Comparison of ENCODE assay signal across 2 cellular contexts in the genomic region with DNA sequence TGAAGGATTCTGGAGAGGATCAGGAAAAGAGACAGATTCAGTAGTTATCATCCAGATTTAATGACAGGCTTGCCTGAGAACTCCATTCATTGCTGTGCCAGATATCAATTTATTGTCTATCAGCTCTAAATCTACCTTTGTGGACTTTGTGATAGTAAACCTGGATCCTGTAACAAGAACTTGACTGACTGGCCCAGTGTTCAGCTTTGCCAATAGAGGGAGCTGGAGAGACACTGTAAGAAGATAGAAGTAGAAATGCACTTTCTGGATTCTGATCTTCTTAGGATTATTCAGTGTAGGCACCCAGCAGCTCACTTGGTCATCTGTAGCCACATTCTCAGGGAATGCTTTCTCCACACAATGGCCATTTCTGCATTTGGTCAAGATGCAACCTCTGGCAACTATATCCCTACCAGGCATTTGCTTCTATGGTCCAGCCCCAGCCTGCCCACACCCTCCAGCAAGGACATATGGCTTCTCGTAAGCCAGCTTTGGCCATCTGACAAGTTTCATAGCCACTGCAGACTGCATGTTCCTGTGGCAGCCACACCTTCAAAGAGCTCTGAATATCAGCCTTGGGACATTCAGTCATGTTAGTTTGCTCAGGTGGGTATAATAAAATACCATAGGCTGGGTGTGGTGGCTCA.
TF ChIP-seq lines count a peak whose summit lies in the region.

No MANE protein-coding gene starts in this region.

TF ChIP-seq in IMR-90, 13 proteins besides CTCF, POLR2A, EP300 and RAD21:
- TF ChIP-seq RFX5 (IDR thresholded peaks at IDR 0.05; ENCODE audit: low read depth, low read length) (no peak), NFE2L2 (IDR thresholded peaks at IDR 0.05; ENCODE audit: low read depth, low read length) (no peak), SMC3 (IDR thresholded peaks at IDR 0.05; ENCODE audit: low read depth, low read length) (peak; percentile 57)
- TF ChIP-seq, protein P1, sequence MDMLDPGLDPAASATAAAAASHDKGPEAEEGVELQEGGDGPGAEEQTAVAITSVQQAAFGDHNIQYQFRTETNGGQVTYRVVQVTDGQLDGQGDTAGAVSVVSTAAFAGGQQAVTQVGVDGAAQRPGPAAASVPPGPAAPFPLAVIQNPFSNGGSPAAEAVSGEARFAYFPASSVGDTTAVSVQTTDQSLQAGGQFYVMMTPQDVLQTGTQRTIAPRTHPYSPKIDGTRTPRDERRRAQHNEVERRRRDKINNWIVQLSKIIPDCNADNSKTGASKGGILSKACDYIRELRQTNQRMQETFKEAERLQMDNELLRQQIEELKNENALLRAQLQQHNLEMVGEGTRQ (IDR thresholded peaks at IDR 0.05; ENCODE audit: low read depth, low read length) = no peak

TF ChIP-seq in GM12878, 131 proteins besides CTCF, POLR2A, EP300 and RAD21:
- TF ChIP-seq POLR2AphosphoS2 (IDR thresholded peaks at IDR 0.05; ENCODE audit: low read depth, low read length) (no peak), SMC3 (IDR thresholded peaks at IDR 0.05; ENCODE audit: borderline replicate concordance, low read length) (peak; percentile 36; the same call in 1 of the 2 replicates), TARDBP (IDR thresholded peaks at IDR 0.05; ENCODE audit: borderline replicate concordance) (no peak), STAT1 (conservative IDR thresholded peaks at IDR 0.05) (no peak), ZNF24 (IDR thresholded peaks at IDR 0.05) (no peak), CBX5 (IDR thresholded peaks at IDR 0.05; ENCODE audit: low read depth) (no peak), IKZF1 (conservative IDR thresholded peaks at IDR 0.05) (no peak)
- TF ChIP-seq, protein P2, sequence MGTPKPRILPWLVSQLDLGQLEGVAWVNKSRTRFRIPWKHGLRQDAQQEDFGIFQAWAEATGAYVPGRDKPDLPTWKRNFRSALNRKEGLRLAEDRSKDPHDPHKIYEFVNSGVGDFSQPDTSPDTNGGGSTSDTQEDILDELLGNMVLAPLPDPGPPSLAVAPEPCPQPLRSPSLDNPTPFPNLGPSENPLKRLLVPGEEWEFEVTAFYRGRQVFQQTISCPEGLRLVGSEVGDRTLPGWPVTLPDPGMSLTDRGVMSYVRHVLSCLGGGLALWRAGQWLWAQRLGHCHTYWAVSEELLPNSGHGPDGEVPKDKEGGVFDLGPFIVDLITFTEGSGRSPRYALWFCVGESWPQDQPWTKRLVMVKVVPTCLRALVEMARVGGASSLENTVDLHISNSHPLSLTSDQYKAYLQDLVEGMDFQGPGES (IDR thresholded peaks at IDR 0.05) = no peak
- TF ChIP-seq, protein P3, sequence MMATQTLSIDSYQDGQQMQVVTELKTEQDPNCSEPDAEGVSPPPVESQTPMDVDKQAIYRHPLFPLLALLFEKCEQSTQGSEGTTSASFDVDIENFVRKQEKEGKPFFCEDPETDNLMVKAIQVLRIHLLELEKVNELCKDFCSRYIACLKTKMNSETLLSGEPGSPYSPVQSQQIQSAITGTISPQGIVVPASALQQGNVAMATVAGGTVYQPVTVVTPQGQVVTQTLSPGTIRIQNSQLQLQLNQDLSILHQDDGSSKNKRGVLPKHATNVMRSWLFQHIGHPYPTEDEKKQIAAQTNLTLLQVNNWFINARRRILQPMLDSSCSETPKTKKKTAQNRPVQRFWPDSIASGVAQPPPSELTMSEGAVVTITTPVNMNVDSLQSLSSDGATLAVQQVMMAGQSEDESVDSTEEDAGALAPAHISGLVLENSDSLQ (IDR thresholded peaks at IDR 0.05) = peak; percentile 85
- TF ChIP-seq, protein P4, sequence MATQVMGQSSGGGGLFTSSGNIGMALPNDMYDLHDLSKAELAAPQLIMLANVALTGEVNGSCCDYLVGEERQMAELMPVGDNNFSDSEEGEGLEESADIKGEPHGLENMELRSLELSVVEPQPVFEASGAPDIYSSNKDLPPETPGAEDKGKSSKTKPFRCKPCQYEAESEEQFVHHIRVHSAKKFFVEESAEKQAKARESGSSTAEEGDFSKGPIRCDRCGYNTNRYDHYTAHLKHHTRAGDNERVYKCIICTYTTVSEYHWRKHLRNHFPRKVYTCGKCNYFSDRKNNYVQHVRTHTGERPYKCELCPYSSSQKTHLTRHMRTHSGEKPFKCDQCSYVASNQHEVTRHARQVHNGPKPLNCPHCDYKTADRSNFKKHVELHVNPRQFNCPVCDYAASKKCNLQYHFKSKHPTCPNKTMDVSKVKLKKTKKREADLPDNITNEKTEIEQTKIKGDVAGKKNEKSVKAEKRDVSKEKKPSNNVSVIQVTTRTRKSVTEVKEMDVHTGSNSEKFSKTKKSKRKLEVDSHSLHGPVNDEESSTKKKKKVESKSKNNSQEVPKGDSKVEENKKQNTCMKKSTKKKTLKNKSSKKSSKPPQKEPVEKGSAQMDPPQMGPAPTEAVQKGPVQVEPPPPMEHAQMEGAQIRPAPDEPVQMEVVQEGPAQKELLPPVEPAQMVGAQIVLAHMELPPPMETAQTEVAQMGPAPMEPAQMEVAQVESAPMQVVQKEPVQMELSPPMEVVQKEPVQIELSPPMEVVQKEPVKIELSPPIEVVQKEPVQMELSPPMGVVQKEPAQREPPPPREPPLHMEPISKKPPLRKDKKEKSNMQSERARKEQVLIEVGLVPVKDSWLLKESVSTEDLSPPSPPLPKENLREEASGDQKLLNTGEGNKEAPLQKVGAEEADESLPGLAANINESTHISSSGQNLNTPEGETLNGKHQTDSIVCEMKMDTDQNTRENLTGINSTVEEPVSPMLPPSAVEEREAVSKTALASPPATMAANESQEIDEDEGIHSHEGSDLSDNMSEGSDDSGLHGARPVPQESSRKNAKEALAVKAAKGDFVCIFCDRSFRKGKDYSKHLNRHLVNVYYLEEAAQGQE (IDR thresholded peaks at IDR 0.05; ENCODE audit: low read depth, low read length) = no peak
- TF ChIP-seq, protein P5, sequence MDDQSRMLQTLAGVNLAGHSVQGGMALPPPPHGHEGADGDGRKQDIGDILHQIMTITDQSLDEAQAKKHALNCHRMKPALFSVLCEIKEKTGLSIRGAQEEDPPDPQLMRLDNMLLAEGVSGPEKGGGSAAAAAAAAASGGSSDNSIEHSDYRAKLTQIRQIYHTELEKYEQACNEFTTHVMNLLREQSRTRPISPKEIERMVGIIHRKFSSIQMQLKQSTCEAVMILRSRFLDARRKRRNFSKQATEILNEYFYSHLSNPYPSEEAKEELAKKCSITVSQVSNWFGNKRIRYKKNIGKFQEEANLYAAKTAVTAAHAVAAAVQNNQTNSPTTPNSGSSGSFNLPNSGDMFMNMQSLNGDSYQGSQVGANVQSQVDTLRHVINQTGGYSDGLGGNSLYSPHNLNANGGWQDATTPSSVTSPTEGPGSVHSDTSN (IDR thresholded peaks at IDR 0.05; ENCODE audit: insufficient replicate concordance, low read depth, low read length) = peak; percentile 65
